Comparison of ENCODE assay signal across 1 cellular context in the genomic region with DNA sequence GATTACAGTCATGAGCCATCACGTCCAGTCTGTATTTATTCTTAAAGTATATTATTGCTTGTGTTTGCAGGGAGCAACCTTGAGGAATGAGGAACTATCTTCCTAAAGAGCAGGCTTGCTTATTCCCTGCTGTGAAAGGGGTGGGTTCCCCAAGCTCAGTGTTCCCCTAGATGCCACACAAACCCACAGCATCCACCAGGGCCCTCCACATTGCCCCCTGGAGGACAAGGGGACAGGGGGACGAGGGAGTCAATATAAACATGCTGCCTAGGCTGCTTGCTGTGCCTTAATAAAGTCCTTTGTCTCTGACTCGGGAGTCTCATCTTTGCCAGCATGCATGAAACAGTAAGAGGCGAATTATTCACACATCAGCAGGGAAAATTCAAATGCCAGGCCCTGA.
TF ChIP-seq lines count a peak whose summit lies in the region.

No MANE protein-coding gene starts in this region.

TF ChIP-seq in H1, 55 proteins besides CTCF, POLR2A, EP300 and RAD21:
- TF ChIP-seq POLR2AphosphoS5 (IDR thresholded peaks at IDR 0.05; ENCODE audit: low read depth, low read length): no peak
- TF ChIP-seq RNF2 (IDR thresholded peaks at IDR 0.05; ENCODE audit: borderline replicate concordance, low read depth, low read length, missing control alignments, poor library complexity, severe bottlenecking): no peak
- no peak for TF ChIP-seq CHD2 (IDR thresholded peaks at IDR 0.05; ENCODE audit: low read length)
- TF ChIP-seq YY1 (IDR thresholded peaks at IDR 0.05; ENCODE audit: low read depth, low read length): no peak
- TF ChIP-seq CREB1 (IDR thresholded peaks at IDR 0.05): 0 out of 2 replicates have a peak, but pooled peaks have one; percentile 32
TF ChIP-seq in H1: peak in this region for 1.
